Comparison of ENCODE assay signal across 20 cellular contexts in the genomic region with DNA sequence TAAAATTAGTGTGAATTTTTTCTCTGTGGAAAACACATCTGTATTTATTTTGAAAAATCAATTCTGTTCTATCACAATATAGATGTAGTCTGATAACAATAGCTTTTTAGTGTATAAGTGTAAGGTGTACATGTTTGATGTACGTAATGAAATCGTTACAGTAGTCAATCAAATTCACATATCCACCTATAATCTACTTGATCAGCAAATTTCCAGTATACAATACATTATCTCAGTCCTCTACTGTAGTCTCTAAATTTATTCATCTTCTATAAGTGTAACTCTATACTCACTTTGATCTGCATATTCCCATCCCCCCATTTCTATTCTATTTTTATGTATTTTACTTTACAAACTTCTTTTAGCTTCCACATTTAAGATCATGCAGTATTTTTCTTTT.
"Had no signal": no experiment of that assay in that cellular context is flagged by ENCODE, and none has a peak within 500 bp of the region (broad histone marks: within the 10 kb centered on the region; RNA-seq: fewer than 3 reads in every experiment).

No MANE protein-coding gene starts in this region.

- H3K27ac Mint-ChIP-seq: IgD-negative memory B cell had no signal

- H3K4me3 ChIP-seq: SJSA1, SK-N-MC had no signal

- H3K27me3 ChIP-seq: SJSA1 had no signal

- FAIRE-seq: RCC 7860 had no signal

- H3K27me3 Mint-ChIP-seq: IgD-negative memory B cell had no signal

- H3K9me3 ChIP-seq: SJSA1 had no signal

- DNase-seq: KBM-7, NCI-H1092 treated with DMSO at 0.1 percent for 48 hours, NCI-H1436, NCI-H187, NCI-H2029, NCI-H2081 treated with DMSO at 0.1 percent for 48 hours, NCI-H2171, NCI-H226, NCI-H446, NCI-H510A, NCI-H524 treated with DMSO at 0.1 percent for 48 hours, NCI-H69, NCI-H774, Right ventricle myocardium superior, RPMI8226, SIG-M5 had no signal

- H3K4me1 ChIP-seq: SJSA1 had no signal

- H3K4me3 Mint-ChIP-seq: IgD-negative memory B cell had no signal

- H3K4me1 Mint-ChIP-seq: IgD-negative memory B cell had no signal

- H3K27ac ChIP-seq: SJSA1, SK-N-MC had no signal

- H3K36me3 Mint-ChIP-seq: IgD-negative memory B cell had no signal
